18 cellular contexts compared by ENCODE assay signal in genomic region chr2:153891061-153891460, GRCh38. TPM values are rescaled to one million over a fixed set of nuclear protein-coding genes. Genes with fewer than 3 reads are reported as not detected.
A peak's percentile ranks its signal among the peaks of the same experiment; 100 is the strongest.
DNase-seq lines count a peak whose midpoint lies in the region; FAIRE-seq and TF ChIP-seq lines count a peak whose summit lies in the region.
"Had no signal": no experiment of that assay in that cellular context is flagged by ENCODE, and none has a peak within 500 bp of the region (broad histone marks: within the 10 kb centered on the region; RNA-seq: fewer than 3 reads in every experiment).

No MANE protein-coding gene starts in this region.

- H3K4me3 Mint-ChIP-seq in endothelial cell (ENCODE audit: unreplicated experiment): no peak overlapping the region
- H3K4me3 Mint-ChIP-seq: CD4-positive, alpha-beta T cell; HFFc6 had no signal

- TF ChIP-seq POLR2A in GM12892 (IDR thresholded peaks at IDR 0.05; ENCODE audit: low read depth, low read length): no peak

- H3K27me3 Mint-ChIP-seq in endothelial cell (ENCODE audit: unreplicated experiment): no peaks in the 10 kb centered on the region
- H3K27me3 Mint-ChIP-seq: CD4-positive, alpha-beta T cell had no signal

- DNase-seq in NCI-H82 (lab: John Stamatoyannopoulos, UW) (peak; percentile 54), NCI-H82 treated with DMSO at 0.1 percent for 48 hours (lab: John Stamatoyannopoulos, UW; ENCODE audit: unreplicated experiment) (no peak), NCI-H226 (peak; percentile 34), amniotic epithelial cell (ENCODE audit: low read depth) (peak; percentile 5), GM12892 (ENCODE audit: insufficient read length) (no peak), HCEC 1CT (no peak), endothelial cell (ENCODE audit: low spot score) (no peak)
- DNase-seq: ACHN; Calu3; CD4-positive, alpha-beta T cell; DMS153; DMS79 treated with DMSO at 0.1 percent for 48 hours; EL; GDM1; GOT3; HFFc6 had no signal

- no peaks in the 10 kb centered on the region for H3K36me3 Mint-ChIP-seq in endothelial cell (ENCODE audit: low read depth, unreplicated experiment)

- TF ChIP-seq CTCF in endothelial cell (IDR thresholded peaks at IDR 0.05; ENCODE audit: unreplicated experiment): no peak

- H3K9me3 Mint-ChIP-seq in endothelial cell (ENCODE audit: unreplicated experiment): no peaks in the 10 kb centered on the region
- H3K9me3 Mint-ChIP-seq: CD4-positive, alpha-beta T cell had no signal

- no peak for FAIRE-seq in GM12892 (lab: Jason Lieb, UNC)
- FAIRE-seq: GM19239, HTR-8/SVneo had no signal

- peaks cover 18% of the 10 kb centered on the region for H3K4me1 Mint-ChIP-seq in endothelial cell (ENCODE audit: unreplicated experiment)

- no peak overlapping the region for H3K27ac Mint-ChIP-seq in endothelial cell (ENCODE audit: unreplicated experiment)
- H3K27ac Mint-ChIP-seq: CD4-positive, alpha-beta T cell; HFFc6 had no signal

RNA-seq across cellular contexts. Expression of gene GALNT13, which starts 19.3 kb away (rescaled TPM):
- not detected for polyA plus RNA-seq in GM12892 (2012; ENCODE audit: missing spikeins)
- total RNA-seq in endothelial cell (ENCODE audit: unreplicated experiment): 26.3 TPM
- total RNA-seq: Calu3; CD4-positive, alpha-beta T cell; HFFc6 had no signal

Comparison
In these comparisons a context has a peak if more than half of its experiments do, and no peak if none do; other contexts are left out.
1. DNase-seq: peak in NCI-H82 (single experiment), NCI-H226 (single experiment) and amniotic epithelial cell (single experiment); none in NCI-H82 treated with DMSO at 0.1 percent for 48 hours (single experiment), GM12892 (single experiment), HCEC 1CT (single experiment) and endothelial cell (single experiment).